ENCODE assay signal across 1 cellular context in the genomic region with DNA sequence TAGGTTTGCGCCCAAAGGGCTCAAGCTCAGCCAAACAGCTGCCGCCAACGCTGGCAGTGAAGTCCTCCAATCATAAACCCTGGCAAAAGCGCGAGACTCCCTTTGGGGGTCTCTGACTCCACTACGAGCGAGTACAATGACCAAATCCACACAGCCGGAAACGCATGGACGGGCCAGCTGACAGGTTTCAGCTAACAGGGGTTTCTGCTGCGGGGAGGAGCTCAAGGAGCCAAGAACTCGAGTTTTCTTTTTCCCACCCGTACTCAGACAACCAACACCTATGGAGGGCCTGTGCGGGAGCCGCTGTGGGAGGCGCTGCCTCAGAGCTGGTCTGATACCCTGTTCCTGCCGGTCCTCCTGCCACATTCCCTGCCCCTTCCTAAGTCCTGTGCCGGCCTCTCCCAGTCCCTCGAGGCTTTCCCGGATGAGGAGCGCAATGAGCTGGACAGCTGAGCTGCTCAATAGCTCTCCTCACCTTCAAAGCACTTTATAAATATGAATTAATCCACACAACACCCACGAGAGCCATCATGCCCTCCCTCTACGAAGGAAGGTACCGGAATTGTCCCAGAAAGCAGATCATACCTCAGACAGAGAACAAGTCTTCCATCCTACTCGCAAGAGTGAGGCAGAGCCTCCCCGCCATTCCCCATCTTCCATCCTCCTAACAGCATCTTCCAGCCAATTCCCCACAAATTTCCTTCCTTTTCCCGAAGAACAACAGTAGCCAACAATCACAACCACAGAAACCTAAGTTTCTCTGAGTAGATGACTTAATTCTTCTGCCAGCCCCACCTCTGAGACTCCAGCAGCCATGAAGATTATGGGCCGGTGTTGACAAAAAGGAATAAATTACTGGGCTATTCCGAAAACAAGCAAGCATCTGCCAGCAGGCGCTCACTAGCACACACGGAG.
TF ChIP-seq lines count a peak whose summit lies in the region.

No MANE protein-coding gene starts in this region.

TF ChIP-seq in HepG2, 621 proteins besides CTCF, POLR2A, EP300 and RAD21:
- TF ChIP-seq ZNF160 (CRISPR knock-in tag; IDR thresholded peaks at IDR 0.05) = no peak
